In genomic region chr22:19580291-19580890, GRCh38 we compare ENCODE assay signal across 21 cellular contexts. TPM values are rescaled to one million over a fixed set of nuclear protein-coding genes. Genes with fewer than 3 reads are reported as not detected.
DNase-seq lines count a peak whose midpoint lies in the region; ATAC-seq and TF ChIP-seq lines count a peak whose summit lies in the region.
"Had no signal": no experiment of that assay in that cellular context is flagged by ENCODE, and none has a peak within 500 bp of the region (broad histone marks: within the 10 kb centered on the region; RNA-seq: fewer than 3 reads in every experiment).

No MANE protein-coding gene starts in this region.

- H3K27me3 ChIP-seq in GM23338 (ENCODE audit: insufficient read depth): no peaks in the 10 kb centered on the region
- no peaks in the 10 kb centered on the region for H3K27me3 ChIP-seq in naive thymus-derived CD4-positive, alpha-beta T cell (ENCODE audit: control insufficient read depth in 2 of 2, insufficient read depth in 2 of 2, low read length in 2 of 2)
- H3K27me3 ChIP-seq: BE2C, foreskin keratinocyte had no signal

- intact Hi-C loops in activated CD4-positive, alpha-beta T cell treated with anti-CD3 and anti-CD28 coated beads, Interleukin-2, amount 10 ng/mL, durations not matched to agents 24 days and 14 days (cut with micrococcal nuclease): no loop called here
- intact Hi-C loops in activated CD8-positive, alpha-beta T cell treated with anti-CD3 and anti-CD28 coated beads for 36 hours (cut with micrococcal nuclease): no loop called here
- intact Hi-C loops in naive thymus-derived CD4-positive, alpha-beta T cell (cut with micrococcal nuclease): loop anchor here in 1 of 2 donors (1.0 kb wide), 1 partner anchor 17 kb away; no protein-coding TSS in a partner anchor

- H3K9me3 Mint-ChIP-seq in activated CD4-positive, alpha-beta T cell treated with anti-CD3 and anti-CD28 coated beads, Interleukin-2, amount 10 ng/mL, durations not matched to agents 24 days and 14 days: no peaks in the 10 kb centered on the region
- no peaks in the 10 kb centered on the region for H3K9me3 Mint-ChIP-seq in GM23338
- H3K9me3 Mint-ChIP-seq in activated CD8-positive, alpha-beta T cell treated with anti-CD3 and anti-CD28 coated beads for 36 hours: no peaks in the 10 kb centered on the region
- no peaks in the 10 kb centered on the region for H3K9me3 Mint-ChIP-seq in naive thymus-derived CD4-positive, alpha-beta T cell
- H3K9me3 Mint-ChIP-seq in type B pancreatic cell: no peaks in the 10 kb centered on the region

- peak overlapping the region; percentile 9; the same call in 1 of the 2 replicates for H2AFZ ChIP-seq in GM23338

- no peak overlapping the region for H3K27ac ChIP-seq in GM23338 (ENCODE audit: low read depth)
- no peak overlapping the region for H3K27ac ChIP-seq in naive thymus-derived CD4-positive, alpha-beta T cell (ENCODE audit: low read depth, low read length)
- H3K27ac ChIP-seq: foreskin keratinocyte had no signal

- no peaks in the 10 kb centered on the region for H3K36me3 ChIP-seq in GM23338 (ENCODE audit: insufficient read depth)
- no peaks in the 10 kb centered on the region for H3K36me3 ChIP-seq in naive thymus-derived CD4-positive, alpha-beta T cell (ENCODE audit: control insufficient read depth in 2 of 3, insufficient read depth in 3 of 3, low read length in 3 of 3)
- H3K36me3 ChIP-seq: BE2C had no signal

- H3K4me1 Mint-ChIP-seq in activated CD4-positive, alpha-beta T cell treated with anti-CD3 and anti-CD28 coated beads, Interleukin-2, amount 10 ng/mL, durations not matched to agents 24 days and 14 days: peaks cover 48% of the 10 kb centered on the region
- peaks cover 18% of the 10 kb centered on the region for H3K4me1 Mint-ChIP-seq in GM23338
- H3K4me1 Mint-ChIP-seq in activated CD8-positive, alpha-beta T cell treated with anti-CD3 and anti-CD28 coated beads for 36 hours (ENCODE audit: low read depth): peaks cover 41% of the 10 kb centered on the region
- peaks cover 26 to 52% (median 48%) of the 10 kb centered on the region in 7 donors for H3K4me1 Mint-ChIP-seq in naive thymus-derived CD4-positive, alpha-beta T cell
- H3K4me1 Mint-ChIP-seq in type B pancreatic cell (ENCODE audit: unreplicated experiment): peaks cover 6% of the 10 kb centered on the region

- H3K4me3 ChIP-seq in GM23338: no peak overlapping the region
- H3K4me3 ChIP-seq in naive thymus-derived CD4-positive, alpha-beta T cell (ENCODE audit: low read length): no peak overlapping the region
- H3K4me3 ChIP-seq: lung had no signal

- POLR2A ChIA-PET in activated CD8-positive, alpha-beta T cell treated with anti-CD3 and anti-CD28 coated beads for 36 hours (lab: Charles Lee): no interaction called here
- POLR2A ChIA-PET in naive thymus-derived CD4-positive, alpha-beta T cell (lab: Charles Lee): interaction anchor here (0.5 to 2.8 kb wide), 7 partner anchors 12 to 101 kb away, joined by 3 to 16 read pairs (median 4); partner anchors contain the start of gene CDC45

- no peak for DNase-seq in activated CD4-positive, alpha-beta T cell treated with anti-CD3 and anti-CD28 coated beads, Interleukin-2, amount 10 ng/mL, durations not matched to agents 24 days and 14 days
- DNase-seq in activated CD4-positive, alpha-beta T cell treated with anti-CD3 and anti-CD28 coated beads for 1 hour: no peak
- DNase-seq in GM23338 (ENCODE audit: low spot score) (no peak), type B pancreatic cell (ENCODE audit: extremely low spot score, unreplicated experiment) (no peak), SW480 (ENCODE audit: low spot score) (no peak)
- no peak for DNase-seq in activated CD8-positive, alpha-beta T cell treated with anti-CD3 and anti-CD28 coated beads for 36 hours
- no peak for DNase-seq in naive thymus-derived CD4-positive, alpha-beta T cell
- DNase-seq: aorta; BE2C; central memory CD4-positive, alpha-beta T cell; erythroblast; foreskin keratinocyte; hypothalamus; NCI-H1417; NCI-H446 treated with DMSO at 0.1 percent for 48 hours; RPMI8226; substantia nigra had no signal

- H3K27me3 Mint-ChIP-seq in activated CD4-positive, alpha-beta T cell treated with anti-CD3 and anti-CD28 coated beads, Interleukin-2, amount 10 ng/mL, durations not matched to agents 24 days and 14 days: no peaks in the 10 kb centered on the region
- H3K27me3 Mint-ChIP-seq in GM23338 (ENCODE audit: insufficient read depth, low read depth, poor library complexity) (peaks cover 2% of the 10 kb centered on the region), type B pancreatic cell (no peaks in the 10 kb centered on the region)
- no peaks in the 10 kb centered on the region for H3K27me3 Mint-ChIP-seq in activated CD8-positive, alpha-beta T cell treated with anti-CD3 and anti-CD28 coated beads for 36 hours
- no peaks in the 10 kb centered on the region for H3K27me3 Mint-ChIP-seq in naive thymus-derived CD4-positive, alpha-beta T cell

- H3K9me3 ChIP-seq in naive thymus-derived CD4-positive, alpha-beta T cell (ENCODE audit: control insufficient read depth in 2 of 3, low read length in 3 of 3): no peaks in the 10 kb centered on the region
- H3K9me3 ChIP-seq: BE2C had no signal

- no peaks in the 10 kb centered on the region for H3K4me1 ChIP-seq in GM23338 (ENCODE audit: insufficient read depth)
- H3K4me1 ChIP-seq in naive thymus-derived CD4-positive, alpha-beta T cell (ENCODE audit: control insufficient read depth in 2 of 2, insufficient read depth in 2 of 2, low read length in 2 of 2): peaks cover 9 to 37% of the 10 kb centered on the region in 2 donors
- H3K4me1 ChIP-seq: BE2C had no signal

- H3K36me3 Mint-ChIP-seq in activated CD4-positive, alpha-beta T cell treated with anti-CD3 and anti-CD28 coated beads, Interleukin-2, amount 10 ng/mL, durations not matched to agents 24 days and 14 days (ENCODE audit: low read depth): no peaks in the 10 kb centered on the region
- H3K36me3 Mint-ChIP-seq in GM23338 (ENCODE audit: low read depth) (no peaks in the 10 kb centered on the region), type B pancreatic cell (no peaks in the 10 kb centered on the region)
- no peaks in the 10 kb centered on the region for H3K36me3 Mint-ChIP-seq in activated CD8-positive, alpha-beta T cell treated with anti-CD3 and anti-CD28 coated beads for 36 hours (ENCODE audit: low read depth)
- H3K36me3 Mint-ChIP-seq in naive thymus-derived CD4-positive, alpha-beta T cell: peaks cover 0 to 4% (median 0%) of the 10 kb centered on the region in 5 donors

- no peaks in the 10 kb centered on the region for H4K20me1 ChIP-seq in GM23338 (replicated peaks; ENCODE audit: insufficient read depth)

- H3F3A ChIP-seq in GM23338 (replicated peaks; ENCODE audit: low read depth): no peaks in the 10 kb centered on the region

- no peaks in the 10 kb centered on the region for H3K9me2 ChIP-seq in GM23338 (ENCODE audit: insufficient read depth)

- TF ChIP-seq CTCF in GM23338 (conservative IDR thresholded peaks at IDR 0.05; ENCODE audit: low read depth in 2 of 2) (no peak), type B pancreatic cell (conservative IDR thresholded peaks at IDR 0.05) (no peak)
- no peak for TF ChIP-seq CTCF in activated CD8-positive, alpha-beta T cell treated with anti-CD3 and anti-CD28 coated beads for 36 hours (IDR thresholded peaks at IDR 0.05)

- H3K79me2 ChIP-seq in GM23338 (replicated peaks; ENCODE audit: insufficient read depth): no peaks in the 10 kb centered on the region

- peak overlapping the region; percentile 54 for H3K4me3 Mint-ChIP-seq in activated CD4-positive, alpha-beta T cell treated with anti-CD3 and anti-CD28 coated beads, Interleukin-2, amount 10 ng/mL, durations not matched to agents 24 days and 14 days
- H3K4me3 Mint-ChIP-seq in GM23338: no peak overlapping the region
- H3K4me3 Mint-ChIP-seq in activated CD8-positive, alpha-beta T cell treated with anti-CD3 and anti-CD28 coated beads for 36 hours: no peak overlapping the region
- peak overlapping the region in 9 of 10 donors; percentile 6 to 80 (median 67) for H3K4me3 Mint-ChIP-seq in naive thymus-derived CD4-positive, alpha-beta T cell
- no peak overlapping the region for H3K4me3 Mint-ChIP-seq in type B pancreatic cell

- CTCF ChIA-PET in activated CD8-positive, alpha-beta T cell treated with anti-CD3 and anti-CD28 coated beads for 36 hours (lab: Charles Lee): interaction anchor here (0.7 kb wide), 1 partner anchor 11 kb away, joined by 3 read pairs; no protein-coding TSS in a partner anchor
- CTCF ChIA-PET in naive thymus-derived CD4-positive, alpha-beta T cell (lab: Charles Lee): no interaction called here

- H3K4me2 ChIP-seq in GM23338: no peak overlapping the region

- H3K27ac Mint-ChIP-seq in activated CD4-positive, alpha-beta T cell treated with anti-CD3 and anti-CD28 coated beads, Interleukin-2, amount 10 ng/mL, durations not matched to agents 24 days and 14 days: peak overlapping the region; percentile 88
- H3K27ac Mint-ChIP-seq in GM23338: no peak overlapping the region
- peak overlapping the region; percentile 35 for H3K27ac Mint-ChIP-seq in activated CD8-positive, alpha-beta T cell treated with anti-CD3 and anti-CD28 coated beads for 36 hours
- peak overlapping the region in 7 of 9 donors; percentile 78 to 92 (median 87) for H3K27ac Mint-ChIP-seq in naive thymus-derived CD4-positive, alpha-beta T cell
- H3K27ac Mint-ChIP-seq in type B pancreatic cell: no peak overlapping the region

- ATAC-seq in GM23338 (no peak), HG02981 (IDR thresholded peaks at IDR 0.05; ENCODE audit: unreplicated experiment) (no peak)
- no peak for ATAC-seq in activated CD8-positive, alpha-beta T cell treated with anti-CD3 and anti-CD28 coated beads for 36 hours
- no peak for ATAC-seq in naive thymus-derived CD4-positive, alpha-beta T cell
- ATAC-seq: foreskin keratinocyte had no signal

TF ChIP-seq in GM23338, 12 proteins besides CTCF, POLR2A, EP300 and RAD21 (continues in another document):
- TF ChIP-seq EZH2phosphoT487 (IDR thresholded peaks at IDR 0.05; ENCODE audit: unreplicated experiment) (no peak), STAT1 (IDR thresholded peaks at IDR 0.05; ENCODE audit: unreplicated experiment) (no peak)

RNA-seq across cellular contexts. Expression of gene CLDN5, which starts 56.2 kb away (rescaled TPM):
- total RNA-seq in activated CD4-positive, alpha-beta T cell treated with anti-CD3 and anti-CD28 coated beads, Interleukin-2, amount 10 ng/mL, durations not matched to agents 24 days and 14 days: 0.44 and 0.71 TPM in 2 replicates
- 1.4 and 3.2 TPM in 2 replicates for total RNA-seq in GM23338 (2014; rRNA removed; shearing (Covaris generic))
- polyA plus RNA-seq in GM23338 (2016; fragmentation: Nextera tagmentation; extraction: Ambion mirVana): 2.0 and 3.9 TPM in 2 replicates
- total RNA-seq in activated CD8-positive, alpha-beta T cell treated with anti-CD3 and anti-CD28 coated beads for 36 hours: not detected
- 1 to 10 TPM in 2 of 5 experiments, not detected in 3; 1.7 to 2.0 TPM for total RNA-seq in naive thymus-derived CD4-positive, alpha-beta T cell
- 10 to 100 TPM in 1 of 2 donors, 1 to 10 TPM in 1; 6.7 to 11.7 TPM for polyA plus RNA-seq in naive thymus-derived CD4-positive, alpha-beta T cell
- 1.00 and 2.2 TPM in 2 replicates for total RNA-seq in type B pancreatic cell (ENCODE audit: low replicate concordance)
- total RNA-seq: foreskin keratinocyte, osteoblast had no signal
- polyA plus RNA-seq: foreskin keratinocyte, keratinocyte had no signal

Comparison
In these comparisons a context has a peak if more than half of its experiments do, and no peak if none do; other contexts are left out.
1. H3K27ac Mint-ChIP-seq: peak in activated CD4-positive, alpha-beta T cell treated with anti-CD3 and anti-CD28 coated beads, Interleukin-2, amount 10 ng/mL, durations not matched to agents 24 days and 14 days (single experiment), activated CD8-positive, alpha-beta T cell treated with anti-CD3 and anti-CD28 coated beads for 36 hours (single experiment) and naive thymus-derived CD4-positive, alpha-beta T cell (7 of 9); none in GM23338 (single experiment) and type B pancreatic cell (single experiment).
2. H3K4me3 Mint-ChIP-seq: peak in activated CD4-positive, alpha-beta T cell treated with anti-CD3 and anti-CD28 coated beads, Interleukin-2, amount 10 ng/mL, durations not matched to agents 24 days and 14 days (single experiment) and naive thymus-derived CD4-positive, alpha-beta T cell (9 of 10); none in GM23338 (single experiment), activated CD8-positive, alpha-beta T cell treated with anti-CD3 and anti-CD28 coated beads for 36 hours (single experiment) and type B pancreatic cell (single experiment).